1 cellular context compared by ENCODE assay signal in the genomic region with DNA sequence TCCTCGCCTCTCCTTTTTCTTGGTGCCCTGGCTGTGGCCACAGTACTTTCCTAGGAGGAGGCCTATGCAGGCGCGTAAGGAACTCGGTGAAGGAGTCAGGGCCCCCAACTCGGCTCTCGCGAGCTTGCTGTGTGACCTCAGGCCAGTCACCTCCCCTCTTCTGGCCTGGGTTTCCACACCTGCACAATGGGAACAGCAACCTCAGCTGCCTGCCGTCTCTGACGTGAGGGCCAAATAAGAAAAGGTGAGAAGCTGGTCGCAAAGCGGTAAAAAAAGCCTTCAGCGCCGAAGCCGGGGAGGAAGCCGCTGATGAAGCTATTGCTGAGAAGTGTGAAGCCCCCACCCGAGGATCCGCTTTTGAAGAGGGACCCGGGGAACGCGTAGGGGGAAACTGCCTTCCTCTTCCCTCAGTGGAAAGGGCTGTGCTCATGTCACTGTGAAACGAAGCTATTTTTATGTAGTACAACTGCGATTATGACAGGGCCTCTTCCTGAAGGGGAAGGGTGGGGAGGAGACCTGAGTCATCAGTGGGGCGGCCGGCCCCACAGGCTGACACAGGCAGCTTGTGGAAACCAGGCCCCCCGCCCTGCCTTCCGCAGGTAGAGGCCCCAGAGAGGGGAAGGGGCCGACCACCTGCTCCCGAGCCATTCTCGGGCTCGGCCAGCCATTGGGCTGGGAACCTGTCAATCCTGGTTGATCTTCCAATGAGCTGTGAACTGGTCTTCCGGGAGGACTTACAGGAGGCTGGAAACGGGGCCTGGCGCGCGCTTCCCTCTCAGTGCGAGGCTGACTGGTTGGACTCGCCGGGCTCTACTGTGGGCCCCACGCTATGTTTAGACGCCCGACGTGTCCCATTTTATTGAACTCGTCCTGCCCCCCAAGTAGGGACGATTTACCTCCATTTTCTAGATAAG.
TF ChIP-seq lines count a peak whose summit lies in the region.

No MANE protein-coding gene starts in this region.

TF ChIP-seq in K562, 482 proteins besides CTCF, POLR2A, EP300 and RAD21 (continued from another document and continues in another):
- no peak for TF ChIP-seq YBX1 (IDR thresholded peaks at IDR 0.05)
- TF ChIP-seq ETV1 (tag; conservative IDR thresholded peaks at IDR 0.05; ENCODE audit: low read depth), result peak; percentile 81
- peak; percentile 36; the same call in 1 of the 2 replicates for TF ChIP-seq MAFK (IDR thresholded peaks at IDR 0.05; ENCODE audit: low read length)
- no peak for TF ChIP-seq TEAD4 (IDR thresholded peaks at IDR 0.05; ENCODE audit: low read length)
- TF ChIP-seq TEAD4 (CRISPR knock-in tag; IDR thresholded peaks at IDR 0.05; ENCODE audit: borderline replicate concordance), result no peak
- TF ChIP-seq KHSRP (IDR thresholded peaks at IDR 0.05), result no peak
- peak; percentile 47 for TF ChIP-seq CREM (IDR thresholded peaks at IDR 0.05; ENCODE audit: low read depth)
- no peak for TF ChIP-seq MCM5 (IDR thresholded peaks at IDR 0.05; ENCODE audit: low read depth)
- TF ChIP-seq ESRRB (CRISPR knock-in tag; IDR thresholded peaks at IDR 0.05; ENCODE audit: borderline replicate concordance), result no peak
- TF ChIP-seq RAD51 (IDR thresholded peaks at IDR 0.05; ENCODE audit: borderline replicate concordance, low read depth), result no peak
- no peak for TF ChIP-seq MAFF (IDR thresholded peaks at IDR 0.05; ENCODE audit: low read length)
- TF ChIP-seq NBN (IDR thresholded peaks at IDR 0.05; ENCODE audit: low read depth), result no peak
- TF ChIP-seq ZKSCAN8 (CRISPR knock-in tag; IDR thresholded peaks at IDR 0.05), result no peak
- TF ChIP-seq KAT8 (IDR thresholded peaks at IDR 0.05; ENCODE audit: low read depth), result no peak
- no peak for TF ChIP-seq HDAC1 (IDR thresholded peaks at IDR 0.05)
- TF ChIP-seq HIVEP1 (CRISPR knock-in tag; IDR thresholded peaks at IDR 0.05), result no peak
- TF ChIP-seq ELK1 (CRISPR knock-in tag; IDR thresholded peaks at IDR 0.05), result no peak
- no peak for TF ChIP-seq SMARCC2 (IDR thresholded peaks at IDR 0.05; ENCODE audit: low read depth)
- TF ChIP-seq ZNF263 (CRISPR knock-in tag; IDR thresholded peaks at IDR 0.05; ENCODE audit: borderline replicate concordance), result no peak; the same call in 1 of the 2 replicates
- no peak for TF ChIP-seq POLR2H (tag; IDR thresholded peaks at IDR 0.05; ENCODE audit: low read depth)
- no peak for TF ChIP-seq KDM5B (IDR thresholded peaks at IDR 0.05; ENCODE audit: insufficient replicate concordance, low read depth, low read length)
- TF ChIP-seq, protein P1, sequence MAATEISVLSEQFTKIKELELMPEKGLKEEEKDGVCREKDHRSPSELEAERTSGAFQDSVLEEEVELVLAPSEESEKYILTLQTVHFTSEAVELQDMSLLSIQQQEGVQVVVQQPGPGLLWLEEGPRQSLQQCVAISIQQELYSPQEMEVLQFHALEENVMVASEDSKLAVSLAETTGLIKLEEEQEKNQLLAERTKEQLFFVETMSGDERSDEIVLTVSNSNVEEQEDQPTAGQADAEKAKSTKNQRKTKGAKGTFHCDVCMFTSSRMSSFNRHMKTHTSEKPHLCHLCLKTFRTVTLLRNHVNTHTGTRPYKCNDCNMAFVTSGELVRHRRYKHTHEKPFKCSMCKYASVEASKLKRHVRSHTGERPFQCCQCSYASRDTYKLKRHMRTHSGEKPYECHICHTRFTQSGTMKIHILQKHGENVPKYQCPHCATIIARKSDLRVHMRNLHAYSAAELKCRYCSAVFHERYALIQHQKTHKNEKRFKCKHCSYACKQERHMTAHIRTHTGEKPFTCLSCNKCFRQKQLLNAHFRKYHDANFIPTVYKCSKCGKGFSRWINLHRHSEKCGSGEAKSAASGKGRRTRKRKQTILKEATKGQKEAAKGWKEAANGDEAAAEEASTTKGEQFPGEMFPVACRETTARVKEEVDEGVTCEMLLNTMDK (IDR thresholded peaks at IDR 0.05; ENCODE audit: borderline replicate concordance, insufficient read depth, low read depth, low read length, poor library complexity, severe bottlenecking), result no peak
- no peak for TF ChIP-seq MTA3 (IDR thresholded peaks at IDR 0.05; ENCODE audit: borderline replicate concordance)
- no peak for TF ChIP-seq TAF15 (IDR thresholded peaks at IDR 0.05; ENCODE audit: low read depth, low read length)
- no peak for TF ChIP-seq FOXA1 (IDR thresholded peaks at IDR 0.05; ENCODE audit: borderline replicate concordance)
- no peak for TF ChIP-seq CTBP1 (IDR thresholded peaks at IDR 0.05; ENCODE audit: borderline replicate concordance)
- TF ChIP-seq NEUROD1 (IDR thresholded peaks at IDR 0.05; ENCODE audit: borderline replicate concordance, low read depth, low read length, partially characterized antibody), result peak; percentile 35
- no peak for TF ChIP-seq CREB1 (IDR thresholded peaks at IDR 0.05)
- peak; percentile 74 for TF ChIP-seq CREB1 (CRISPR knock-in tag; IDR thresholded peaks at IDR 0.05)
- TF ChIP-seq HOXB6 (CRISPR knock-in tag; IDR thresholded peaks at IDR 0.05; ENCODE audit: borderline replicate concordance), result no peak
- TF ChIP-seq TEAD2 (tag; IDR thresholded peaks at IDR 0.05), result no peak
- TF ChIP-seq SIRT6 (IDR thresholded peaks at IDR 0.05; ENCODE audit: low read depth, low read length), result no peak
- no peak for TF ChIP-seq PHTF2 (CRISPR knock-in tag; IDR thresholded peaks at IDR 0.05)
- TF ChIP-seq ZBTB9 (CRISPR knock-in tag; IDR thresholded peaks at IDR 0.05), result no peak
- TF ChIP-seq FOXK2 (conservative IDR thresholded peaks at IDR 0.05 in 1 of 2, IDR thresholded peaks at IDR 0.05 in 1 of 2; ENCODE audit: low read depth in 2 of 2), result no peak
- no peak for TF ChIP-seq THAP12 (CRISPR knock-in tag; IDR thresholded peaks at IDR 0.05)
- no peak for TF ChIP-seq ZNF324 (CRISPR knock-in tag; IDR thresholded peaks at IDR 0.05)
- TF ChIP-seq ARID1B (IDR thresholded peaks at IDR 0.05), result peak; percentile 52
- TF ChIP-seq ZNF24 (IDR thresholded peaks at IDR 0.05), result no peak
- no peak for TF ChIP-seq NUFIP1 (IDR thresholded peaks at IDR 0.05; ENCODE audit: partially characterized antibody)
- TF ChIP-seq ILF3 (IDR thresholded peaks at IDR 0.05; ENCODE audit: borderline replicate concordance), result no peak
- 0 out of 2 replicates have a peak, but pooled peaks have one; percentile 23 for TF ChIP-seq EP400 (IDR thresholded peaks at IDR 0.05)
- TF ChIP-seq, protein P2, sequence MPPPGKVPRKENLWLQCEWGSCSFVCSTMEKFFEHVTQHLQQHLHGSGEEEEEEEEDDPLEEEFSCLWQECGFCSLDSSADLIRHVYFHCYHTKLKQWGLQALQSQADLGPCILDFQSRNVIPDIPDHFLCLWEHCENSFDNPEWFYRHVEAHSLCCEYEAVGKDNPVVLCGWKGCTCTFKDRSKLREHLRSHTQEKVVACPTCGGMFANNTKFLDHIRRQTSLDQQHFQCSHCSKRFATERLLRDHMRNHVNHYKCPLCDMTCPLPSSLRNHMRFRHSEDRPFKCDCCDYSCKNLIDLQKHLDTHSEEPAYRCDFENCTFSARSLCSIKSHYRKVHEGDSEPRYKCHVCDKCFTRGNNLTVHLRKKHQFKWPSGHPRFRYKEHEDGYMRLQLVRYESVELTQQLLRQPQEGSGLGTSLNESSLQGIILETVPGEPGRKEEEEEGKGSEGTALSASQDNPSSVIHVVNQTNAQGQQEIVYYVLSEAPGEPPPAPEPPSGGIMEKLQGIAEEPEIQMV (tag; conservative IDR thresholded peaks at IDR 0.05; ENCODE audit: low read depth), result no peak
- TF ChIP-seq ATF1 (CRISPR knock-in tag; IDR thresholded peaks at IDR 0.05), result no peak
- peak; percentile 85 for TF ChIP-seq ATF1 (tag; IDR thresholded peaks at IDR 0.05)
- TF ChIP-seq ZNF12 (CRISPR knock-in tag; IDR thresholded peaks at IDR 0.05), result no peak
- TF ChIP-seq ZNF217 (CRISPR knock-in tag; IDR thresholded peaks at IDR 0.05), result no peak
- TF ChIP-seq MED1 (CRISPR knock-in tag; IDR thresholded peaks at IDR 0.05; ENCODE audit: borderline replicate concordance), result no peak
- TF ChIP-seq DDX20 (tag; IDR thresholded peaks at IDR 0.05; ENCODE audit: low read depth), result no peak
- peak in 1 of 2 experiments; percentile 77; a peak in 2 of 4 replicates for TF ChIP-seq MLLT1 (IDR thresholded peaks at IDR 0.05)
- TF ChIP-seq SMARCE1 (IDR thresholded peaks at IDR 0.05), result 0 out of 2 replicates have a peak, but pooled peaks have one; percentile 55
- no peak for TF ChIP-seq ZNF707 (CRISPR knock-in tag; conservative IDR thresholded peaks at IDR 0.05)
- peak; percentile 54; the same call in 1 of the 2 replicates for TF ChIP-seq MBD2 (IDR thresholded peaks at IDR 0.05; ENCODE audit: borderline replicate concordance, low read depth)
- TF ChIP-seq LEF1 (IDR thresholded peaks at IDR 0.05), result no peak
- TF ChIP-seq TCF15 (CRISPR knock-in tag; IDR thresholded peaks at IDR 0.05), result no peak
- TF ChIP-seq SMAD2 (IDR thresholded peaks at IDR 0.05; ENCODE audit: low read depth, low read length), result no peak
- no peak for TF ChIP-seq ZNF696 (CRISPR knock-in tag; conservative IDR thresholded peaks at IDR 0.05)
- TF ChIP-seq, protein P3, sequence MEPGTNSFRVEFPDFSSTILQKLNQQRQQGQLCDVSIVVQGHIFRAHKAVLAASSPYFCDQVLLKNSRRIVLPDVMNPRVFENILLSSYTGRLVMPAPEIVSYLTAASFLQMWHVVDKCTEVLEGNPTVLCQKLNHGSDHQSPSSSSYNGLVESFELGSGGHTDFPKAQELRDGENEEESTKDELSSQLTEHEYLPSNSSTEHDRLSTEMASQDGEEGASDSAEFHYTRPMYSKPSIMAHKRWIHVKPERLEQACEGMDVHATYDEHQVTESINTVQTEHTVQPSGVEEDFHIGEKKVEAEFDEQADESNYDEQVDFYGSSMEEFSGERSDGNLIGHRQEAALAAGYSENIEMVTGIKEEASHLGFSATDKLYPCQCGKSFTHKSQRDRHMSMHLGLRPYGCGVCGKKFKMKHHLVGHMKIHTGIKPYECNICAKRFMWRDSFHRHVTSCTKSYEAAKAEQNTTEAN (CRISPR knock-in tag; IDR thresholded peaks at IDR 0.05), result no peak
- no peak for TF ChIP-seq TAF7 (tag; IDR thresholded peaks at IDR 0.05)
- no peak for TF ChIP-seq ZC3H8 (IDR thresholded peaks at IDR 0.05)
- TF ChIP-seq LARP7 (IDR thresholded peaks at IDR 0.05), result no peak
- TF ChIP-seq CXXC5 (CRISPR knock-in tag; IDR thresholded peaks at IDR 0.05), result peak; percentile 38; the same call in 1 of the 2 replicates
- TF ChIP-seq RFX7 (CRISPR knock-in tag; IDR thresholded peaks at IDR 0.05), result no peak
- TF ChIP-seq, protein P4, sequence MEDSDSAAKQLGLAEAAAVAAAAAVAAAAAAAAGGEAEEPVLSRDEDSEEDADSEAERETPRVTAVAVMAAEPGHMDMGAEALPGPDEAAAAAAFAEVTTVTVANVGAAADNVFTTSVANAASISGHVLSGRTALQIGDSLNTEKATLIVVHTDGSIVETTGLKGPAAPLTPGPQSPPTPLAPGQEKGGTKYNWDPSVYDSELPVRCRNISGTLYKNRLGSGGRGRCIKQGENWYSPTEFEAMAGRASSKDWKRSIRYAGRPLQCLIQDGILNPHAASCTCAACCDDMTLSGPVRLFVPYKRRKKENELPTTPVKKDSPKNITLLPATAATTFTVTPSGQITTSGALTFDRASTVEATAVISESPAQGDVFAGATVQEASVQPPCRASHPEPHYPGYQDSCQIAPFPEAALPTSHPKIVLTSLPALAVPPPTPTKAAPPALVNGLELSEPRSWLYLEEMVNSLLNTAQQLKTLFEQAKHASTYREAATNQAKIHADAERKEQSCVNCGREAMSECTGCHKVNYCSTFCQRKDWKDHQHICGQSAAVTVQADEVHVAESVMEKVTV (CRISPR knock-in tag; IDR thresholded peaks at IDR 0.05), result no peak
